In the genomic region with DNA sequence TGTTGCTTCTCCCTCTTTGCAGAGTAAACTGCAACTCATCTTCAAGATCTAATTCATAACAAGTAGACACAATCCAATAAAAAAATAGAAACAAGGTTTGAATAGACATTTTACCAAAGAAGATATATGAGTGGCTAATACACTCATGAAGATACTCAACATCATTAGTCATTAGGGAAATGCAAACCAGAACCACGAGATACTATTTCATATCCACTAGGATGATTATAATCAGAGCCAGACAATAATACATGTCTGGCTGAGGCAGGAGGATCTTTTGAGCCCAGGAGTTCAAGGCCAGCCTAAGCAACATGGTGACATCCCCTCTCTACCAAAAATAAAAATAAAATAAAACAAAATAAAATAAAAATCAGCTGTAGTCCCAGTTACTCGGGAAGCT, we compare ENCODE assay signal across 22 cellular contexts.
"Had no signal": no experiment of that assay in that cellular context is flagged by ENCODE, and none has a peak within 500 bp of the region (broad histone marks: within the 10 kb centered on the region; RNA-seq: fewer than 3 reads in every experiment).

No MANE protein-coding gene starts in this region.

- H3K4me1 ChIP-seq: adrenal gland, parathyroid adenoma, upper lobe of left lung had no signal

- FAIRE-seq: frontal cortex had no signal

- H3K27me3 ChIP-seq: adrenal gland, hepatocyte, upper lobe of left lung had no signal

- H3K9me3 ChIP-seq: adrenal gland, upper lobe of left lung had no signal

- H3K4me3 ChIP-seq: adrenal gland, coronary artery, hepatocyte, upper lobe of left lung had no signal

- ATAC-seq: activated CD4-positive, alpha-beta T cell treated with anti-CD3 and anti-CD28 coated beads for 36 hours; activated T-cell treated with anti-CD3 and anti-CD28 coated beads, Interleukin-2, amount 50 U/mL, for 4 hours; left ventricle myocardium superior; right cardiac atrium; stimulated activated naive CD8-positive, alpha-beta T cell treated with anti-CD3 and anti-CD28 coated beads, Interleukin-15, Interleukin-2, amounts not matched to agents 100 U/mL and 50 U/mL, for 24 hours; WTC11 had no signal

- H3K27ac ChIP-seq: adrenal gland, coronary artery, hepatocyte, parathyroid adenoma, upper lobe of left lung had no signal

- DNase-seq: activated CD4-positive, alpha-beta T cell treated with anti-CD3 and anti-CD28 coated beads for 36 hours; activated CD4-positive, alpha-beta T cell treated with anti-CD3 and anti-CD28 coated beads, Interleukin-2, amount 50 U/mL, for 4 hours; activated CD8-positive, alpha-beta memory T cell treated with anti-CD3 and anti-CD28 coated beads, Interleukin-2, amount 50 U/mL, for 48 hours; activated naive CD4-positive, alpha-beta T cell; activated T-cell treated with anti-CD3 and anti-CD28 coated beads, Interleukin-2, amount 50 U/mL, for 4 hours; adrenal gland; cerebellar nuclear complex; glutamatergic neuron; left ventricle myocardium superior; nephron progenitor cell; nucleus accumbens; right cardiac atrium; stimulated activated CD4-positive, alpha-beta T cell treated with anti-CD3 and anti-CD28 coated beads, Interleukin-12 subunit alpha, Interleukin-12 subunit beta, amount 100 ng/mL, for 4 hours; stimulated activated CD4-positive, alpha-beta T cell treated with anti-CD3 and anti-CD28 coated beads, Interleukin-4, amount 100 ng/mL, for 4 hours; stimulated activated naive CD8-positive, alpha-beta T cell treated with anti-CD3 and anti-CD28 coated beads, Interleukin-15, Interleukin-2, amounts not matched to agents 100 U/mL and 50 U/mL, for 24 hours; T-helper 1 cell; upper lobe of left lung had no signal
